18 cellular contexts compared by ENCODE assay signal in the genomic region with DNA sequence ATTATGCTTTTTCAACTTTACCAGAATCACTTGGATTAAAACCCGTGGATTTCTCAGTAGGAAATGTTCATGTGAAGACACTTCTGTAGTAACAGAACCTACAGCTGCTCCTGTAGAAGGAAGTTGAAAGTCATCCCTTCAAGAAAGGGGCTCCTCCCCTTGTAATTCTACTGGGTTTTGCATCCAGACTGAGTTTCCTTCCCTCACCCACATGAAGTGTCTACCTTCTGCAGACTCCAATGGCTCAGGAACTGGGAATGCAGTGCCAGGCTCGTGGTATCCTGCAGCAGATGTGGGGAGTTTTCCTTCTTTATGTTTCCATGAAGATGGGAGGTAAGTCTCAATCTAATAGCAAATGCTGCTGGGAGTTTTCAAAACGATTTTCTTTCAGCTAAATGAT. TPM values are rescaled to one million over a fixed set of nuclear protein-coding genes. Genes with fewer than 3 reads are reported as not detected.
DNase-seq lines count a peak whose midpoint lies in the region; ATAC-seq and TF ChIP-seq lines count a peak whose summit lies in the region.
"Had no signal": no experiment of that assay in that cellular context is flagged by ENCODE, and none has a peak within 500 bp of the region (broad histone marks: within the 10 kb centered on the region; RNA-seq: fewer than 3 reads in every experiment).

No MANE protein-coding gene starts in this region.

- peak; percentile 34 for ATAC-seq in activated CD8-positive, alpha-beta memory T cell treated with anti-CD3 and anti-CD28 coated beads, Interleukin-2, amount 10 ng/mL, durations not matched to agents 7 days and 5 days
- no peak for ATAC-seq in CD4-positive, CD25-positive, alpha-beta regulatory T cell (ENCODE audit: low read depth in 2 of 2)
- no peak for ATAC-seq in T-helper 17 cell
- ATAC-seq in activated naive CD8-positive, alpha-beta T cell treated with anti-CD3 and anti-CD28 coated beads, Interleukin-2, amount 10 ng/mL, durations not matched to agents 7 days and 5 days (ENCODE audit: low read depth), result no peak

- peak overlapping the region; percentile 71 for H3K4me3 Mint-ChIP-seq in activated CD8-positive, alpha-beta memory T cell treated with anti-CD3 and anti-CD28 coated beads, Interleukin-2, amount 10 ng/mL, durations not matched to agents 7 days and 5 days
- H3K4me3 Mint-ChIP-seq in CD4-positive, CD25-positive, alpha-beta regulatory T cell, result peak overlapping the region in 2 of 4 donors; percentile 16 to 56
- H3K4me3 Mint-ChIP-seq in T-helper 17 cell (no peak overlapping the region), mesothelial cell of epicardium (no peak overlapping the region)
- peak overlapping the region; percentile 65 for H3K4me3 Mint-ChIP-seq in activated naive CD8-positive, alpha-beta T cell treated with anti-CD3 and anti-CD28 coated beads, Interleukin-2, amount 10 ng/mL, durations not matched to agents 7 days and 5 days

- no peak for DNase-seq in activated CD8-positive, alpha-beta memory T cell treated with anti-CD3 and anti-CD28 coated beads, Interleukin-2, amount 10 ng/mL, durations not matched to agents 7 days and 5 days
- DNase-seq in activated CD8-positive, alpha-beta memory T cell treated with anti-CD3 and anti-CD28 coated beads, Interleukin-2, amount 50 U/mL, for 48 hours, result no peak
- no peak for DNase-seq in CD4-positive, CD25-positive, alpha-beta regulatory T cell
- DNase-seq in T-helper 17 cell (no peak), NCI-H510A (lab: John Stamatoyannopoulos, UW) (no peak), mesothelial cell of epicardium (ENCODE audit: low spot score in 2 of 2, unreplicated experiment in 2 of 2) (no peak), Ammon's horn (ENCODE audit: low spot score) (no peak)
- DNase-seq in activated naive CD8-positive, alpha-beta T cell treated with anti-CD3 and anti-CD28 coated beads, Interleukin-2, amount 10 ng/mL, durations not matched to agents 7 days and 5 days, result no peak
- DNase-seq: KG1, NCI-H1092, NCI-H2227 treated with DMSO at 0.1 percent for 48 hours, NCI-H526, OCI-M1, RPMI8226 had no signal

- CTCF ChIA-PET in activated CD8-positive, alpha-beta memory T cell treated with anti-CD3 and anti-CD28 coated beads, Interleukin-2, amount 10 ng/mL, durations not matched to agents 7 days and 5 days (lab: Charles Lee), result interaction anchor here (1.0 to 2.0 kb wide), 2 partner anchors 867 to 872 kb away, joined by 3 to 6 read pairs; no protein-coding TSS in a partner anchor

- no peak for TF ChIP-seq CTCF in mesothelial cell of epicardium (IDR thresholded peaks at IDR 0.05; ENCODE audit: unreplicated experiment)

- H3K36me3 ChIP-seq in CD4-positive, CD25-positive, alpha-beta regulatory T cell (ENCODE audit: control insufficient read depth, insufficient read depth, low read length), result no peaks in the 10 kb centered on the region

- POLR2A ChIA-PET in activated naive CD8-positive, alpha-beta T cell treated with anti-CD3 and anti-CD28 coated beads, Interleukin-2, amount 10 ng/mL, durations not matched to agents 7 days and 5 days (lab: Charles Lee), result interaction anchor here (0.6 to 2.7 kb wide), 8 partner anchors 867 to 927 kb away, joined by 3 to 7 read pairs (median 4); no protein-coding TSS in a partner anchor

- peaks cover 14% of the 10 kb centered on the region for H3K27me3 Mint-ChIP-seq in activated CD8-positive, alpha-beta memory T cell treated with anti-CD3 and anti-CD28 coated beads, Interleukin-2, amount 10 ng/mL, durations not matched to agents 7 days and 5 days
- peaks cover 33% of the 10 kb centered on the region for H3K27me3 Mint-ChIP-seq in CD4-positive, CD25-positive, alpha-beta regulatory T cell
- H3K27me3 Mint-ChIP-seq in T-helper 17 cell (peaks cover 4% of the 10 kb centered on the region), mesothelial cell of epicardium (ENCODE audit: low read depth) (peaks cover 20% of the 10 kb centered on the region)
- H3K27me3 Mint-ChIP-seq in activated naive CD8-positive, alpha-beta T cell treated with anti-CD3 and anti-CD28 coated beads, Interleukin-2, amount 10 ng/mL, durations not matched to agents 7 days and 5 days, result no peaks in the 10 kb centered on the region

- H3K4me1 ChIP-seq in CD4-positive, CD25-positive, alpha-beta regulatory T cell (ENCODE audit: control insufficient read depth, insufficient read depth, low read length, poor library complexity, severe bottlenecking), result no peaks in the 10 kb centered on the region

- H3K4me1 Mint-ChIP-seq in activated CD8-positive, alpha-beta memory T cell treated with anti-CD3 and anti-CD28 coated beads, Interleukin-2, amount 10 ng/mL, durations not matched to agents 7 days and 5 days, result peaks cover 9% of the 10 kb centered on the region
- peaks cover 0 to 6% (median 0%) of the 10 kb centered on the region in 4 donors for H3K4me1 Mint-ChIP-seq in CD4-positive, CD25-positive, alpha-beta regulatory T cell
- peaks cover 5% of the 10 kb centered on the region for H3K4me1 Mint-ChIP-seq in T-helper 17 cell
- no peaks in the 10 kb centered on the region for H3K4me1 Mint-ChIP-seq in activated naive CD8-positive, alpha-beta T cell treated with anti-CD3 and anti-CD28 coated beads, Interleukin-2, amount 10 ng/mL, durations not matched to agents 7 days and 5 days
- no peaks in the 10 kb centered on the region for H3K4me1 Mint-ChIP-seq in mesothelial cell of epicardium

- no peaks in the 10 kb centered on the region for H3K9me3 ChIP-seq in CD4-positive, CD25-positive, alpha-beta regulatory T cell (ENCODE audit: control insufficient read depth in 2 of 2, low read length in 2 of 2)
- H3K9me3 ChIP-seq in T-helper 17 cell (ENCODE audit: control insufficient read depth, low read length, poor library complexity, severe bottlenecking), result no peaks in the 10 kb centered on the region

- H3K27ac Mint-ChIP-seq in activated CD8-positive, alpha-beta memory T cell treated with anti-CD3 and anti-CD28 coated beads, Interleukin-2, amount 10 ng/mL, durations not matched to agents 7 days and 5 days, result peak overlapping the region; percentile 79
- no peak overlapping the region for H3K27ac Mint-ChIP-seq in CD4-positive, CD25-positive, alpha-beta regulatory T cell
- H3K27ac Mint-ChIP-seq in T-helper 17 cell (peak overlapping the region; percentile 54), mesothelial cell of epicardium (no peak overlapping the region)
- H3K27ac Mint-ChIP-seq in activated naive CD8-positive, alpha-beta T cell treated with anti-CD3 and anti-CD28 coated beads, Interleukin-2, amount 10 ng/mL, durations not matched to agents 7 days and 5 days, result peak overlapping the region; percentile 73

- no peaks in the 10 kb centered on the region for H3K9me3 Mint-ChIP-seq in activated CD8-positive, alpha-beta memory T cell treated with anti-CD3 and anti-CD28 coated beads, Interleukin-2, amount 10 ng/mL, durations not matched to agents 7 days and 5 days (ENCODE audit: low read depth)
- H3K9me3 Mint-ChIP-seq in CD4-positive, CD25-positive, alpha-beta regulatory T cell, result no peaks in the 10 kb centered on the region
- H3K9me3 Mint-ChIP-seq in activated naive CD8-positive, alpha-beta T cell treated with anti-CD3 and anti-CD28 coated beads, Interleukin-2, amount 10 ng/mL, durations not matched to agents 7 days and 5 days, result no peaks in the 10 kb centered on the region
- H3K9me3 Mint-ChIP-seq in mesothelial cell of epicardium, result no peaks in the 10 kb centered on the region

- H3K4me3 ChIP-seq in CD4-positive, CD25-positive, alpha-beta regulatory T cell (ENCODE audit: low read depth, low read length), result peak overlapping the region; percentile 9

- peaks cover 8% of the 10 kb centered on the region for H3K27me3 ChIP-seq in CD4-positive, CD25-positive, alpha-beta regulatory T cell (ENCODE audit: control insufficient read depth, insufficient read depth, low read length)

- H3K27ac ChIP-seq in CD4-positive, CD25-positive, alpha-beta regulatory T cell (ENCODE audit: insufficient read depth, low read length, poor library complexity, severe bottlenecking), result no peak overlapping the region
- H3K27ac ChIP-seq: C4-2B had no signal

- peaks cover 3% of the 10 kb centered on the region for H3K36me3 Mint-ChIP-seq in activated CD8-positive, alpha-beta memory T cell treated with anti-CD3 and anti-CD28 coated beads, Interleukin-2, amount 10 ng/mL, durations not matched to agents 7 days and 5 days
- H3K36me3 Mint-ChIP-seq in CD4-positive, CD25-positive, alpha-beta regulatory T cell, result no peaks in the 10 kb centered on the region
- H3K36me3 Mint-ChIP-seq in T-helper 17 cell (ENCODE audit: low read depth) (no peaks in the 10 kb centered on the region), mesothelial cell of epicardium (no peaks in the 10 kb centered on the region)
- no peaks in the 10 kb centered on the region for H3K36me3 Mint-ChIP-seq in activated naive CD8-positive, alpha-beta T cell treated with anti-CD3 and anti-CD28 coated beads, Interleukin-2, amount 10 ng/mL, durations not matched to agents 7 days and 5 days

RNA-seq across cellular contexts. Expression of a gene that starts 7.9 kb away (rescaled TPM):
- total RNA-seq in activated CD8-positive, alpha-beta memory T cell treated with anti-CD3 and anti-CD28 coated beads, Interleukin-2, amount 10 ng/mL, durations not matched to agents 7 days and 5 days, result not detected
- total RNA-seq in CD4-positive, CD25-positive, alpha-beta regulatory T cell, result not detected
- polyA plus RNA-seq in CD4-positive, CD25-positive, alpha-beta regulatory T cell, result not detected
- total RNA-seq in T-helper 17 cell, result not detected
- not detected for total RNA-seq in activated naive CD8-positive, alpha-beta T cell treated with anti-CD3 and anti-CD28 coated beads, Interleukin-2, amount 10 ng/mL, durations not matched to agents 7 days and 5 days
- not detected in 3 replicates for total RNA-seq in mesothelial cell of epicardium
- total RNA-seq: A172, Daoy, MCF 10A had no signal

RNA-seq across cellular contexts. Expression of a gene that starts 11.0 kb away (rescaled TPM):
- total RNA-seq in activated CD8-positive, alpha-beta memory T cell treated with anti-CD3 and anti-CD28 coated beads, Interleukin-2, amount 10 ng/mL, durations not matched to agents 7 days and 5 days, result not detected
- total RNA-seq in CD4-positive, CD25-positive, alpha-beta regulatory T cell, result not detected
- polyA plus RNA-seq in CD4-positive, CD25-positive, alpha-beta regulatory T cell, result not detected
- total RNA-seq in T-helper 17 cell (not detected), mesothelial cell of epicardium (not detected in 3 replicates)
- total RNA-seq in activated naive CD8-positive, alpha-beta T cell treated with anti-CD3 and anti-CD28 coated beads, Interleukin-2, amount 10 ng/mL, durations not matched to agents 7 days and 5 days, result not detected
- total RNA-seq: A172, Daoy, MCF 10A had no signal

RNA-seq across cellular contexts. Expression of a gene that starts 30.9 kb away (rescaled TPM):
- total RNA-seq in activated CD8-positive, alpha-beta memory T cell treated with anti-CD3 and anti-CD28 coated beads, Interleukin-2, amount 10 ng/mL, durations not matched to agents 7 days and 5 days, result not detected
- total RNA-seq in CD4-positive, CD25-positive, alpha-beta regulatory T cell, result not detected
- under 1 TPM in 1 of 4 donors, not detected in 3; 0.18 TPM for polyA plus RNA-seq in CD4-positive, CD25-positive, alpha-beta regulatory T cell
- total RNA-seq in T-helper 17 cell, result under 1 TPM in 1 of 2 donors, not detected in 1; 0.07 TPM
- total RNA-seq in activated naive CD8-positive, alpha-beta T cell treated with anti-CD3 and anti-CD28 coated beads, Interleukin-2, amount 10 ng/mL, durations not matched to agents 7 days and 5 days, result under 1 TPM in 1 of 2 experiments, not detected in 1; 0.11 TPM
- total RNA-seq in mesothelial cell of epicardium, result not detected in 3 replicates
- total RNA-seq: A172, Daoy, MCF 10A had no signal

Comparison
In these comparisons a context has a peak if more than half of its experiments do, and no peak if none do; other contexts are left out.
1. H3K27ac Mint-ChIP-seq: peak in activated CD8-positive, alpha-beta memory T cell treated with anti-CD3 and anti-CD28 coated beads, Interleukin-2, amount 10 ng/mL, durations not matched to agents 7 days and 5 days (single experiment), T-helper 17 cell (single experiment) and activated naive CD8-positive, alpha-beta T cell treated with anti-CD3 and anti-CD28 coated beads, Interleukin-2, amount 10 ng/mL, durations not matched to agents 7 days and 5 days (single experiment); none in CD4-positive, CD25-positive, alpha-beta regulatory T cell (0 of 3) and mesothelial cell of epicardium (single experiment).
2. H3K4me3 Mint-ChIP-seq: peak in activated CD8-positive, alpha-beta memory T cell treated with anti-CD3 and anti-CD28 coated beads, Interleukin-2, amount 10 ng/mL, durations not matched to agents 7 days and 5 days (single experiment) and activated naive CD8-positive, alpha-beta T cell treated with anti-CD3 and anti-CD28 coated beads, Interleukin-2, amount 10 ng/mL, durations not matched to agents 7 days and 5 days (single experiment); none in T-helper 17 cell (single experiment) and mesothelial cell of epicardium (single experiment).